Comparison of ENCODE assay signal across 8 cellular contexts in genomic region chr9:15416880-15417279, GRCh38. TPM values are rescaled to one million over a fixed set of nuclear protein-coding genes. Genes with fewer than 3 reads are reported as not detected.
DNase-seq lines count a peak whose midpoint lies in the region; ATAC-seq and TF ChIP-seq lines count a peak whose summit lies in the region.

No MANE protein-coding gene starts in this region.

- ATAC-seq in HG03045 (IDR thresholded peaks at IDR 0.05; ENCODE audit: unreplicated experiment) (no peak), HG03097 (IDR thresholded peaks at IDR 0.05; ENCODE audit: low FRiP score, unreplicated experiment) (no peak)

- TF ChIP-seq CTCF in WERI-Rb-1 (IDR thresholded peaks at IDR 0.05; ENCODE audit: low read depth, low read length): peak; percentile 37; the same call in 1 of the 2 replicates
- peak; percentile 52 for TF ChIP-seq CTCF in epithelial cell of esophagus (IDR thresholded peaks at IDR 0.05; ENCODE audit: insufficient read depth, low read depth, low read length, missing control alignments)

- H3K27me3 ChIP-seq in WERI-Rb-1 (ENCODE audit: insufficient read depth, low read depth, severe bottlenecking): no peaks in the 10 kb centered on the region

- H3K9me3 ChIP-seq in WERI-Rb-1 (ENCODE audit: severe bottlenecking): no peaks in the 10 kb centered on the region

- H3K4me3 ChIP-seq in WERI-Rb-1 (ENCODE audit: low read depth, low read length) (no peak overlapping the region), epithelial cell of esophagus (ENCODE audit: low read length) (no peak overlapping the region)

- DNase-seq in activated CD8-positive, alpha-beta memory T cell treated with anti-CD3 and anti-CD28 coated beads, Interleukin-2, amount 50 U/mL, for 4 hours: peak; percentile 37
- DNase-seq in activated CD8-positive, alpha-beta memory T cell treated with anti-CD3 and anti-CD28 coated beads for 24 hours: no peak
- DNase-seq in HT-29 (ENCODE audit: low spot score) (peak; percentile 67), WERI-Rb-1 (peak; percentile 53), epithelial cell of esophagus (ENCODE audit: low read depth) (peak; percentile 77), renal cortical epithelial cell (ENCODE audit: low read depth) (peak; percentile 64)

- no peaks in the 10 kb centered on the region for H3K36me3 ChIP-seq in WERI-Rb-1

- no peak overlapping the region for H3K27ac ChIP-seq in WERI-Rb-1

RNA-seq across cellular contexts. Expression of gene SNAPC3, which starts 5.8 kb away (rescaled TPM):
- 34.5 and 36.7 TPM in 2 replicates for total RNA-seq in HT-29 (2014; rRNA removed; shearing (Covaris generic))
- 51.4 and 53.9 TPM in 2 replicates for total RNA-seq in renal cortical epithelial cell
